ENCODE assay signal across 35 cellular contexts in the genomic region with DNA sequence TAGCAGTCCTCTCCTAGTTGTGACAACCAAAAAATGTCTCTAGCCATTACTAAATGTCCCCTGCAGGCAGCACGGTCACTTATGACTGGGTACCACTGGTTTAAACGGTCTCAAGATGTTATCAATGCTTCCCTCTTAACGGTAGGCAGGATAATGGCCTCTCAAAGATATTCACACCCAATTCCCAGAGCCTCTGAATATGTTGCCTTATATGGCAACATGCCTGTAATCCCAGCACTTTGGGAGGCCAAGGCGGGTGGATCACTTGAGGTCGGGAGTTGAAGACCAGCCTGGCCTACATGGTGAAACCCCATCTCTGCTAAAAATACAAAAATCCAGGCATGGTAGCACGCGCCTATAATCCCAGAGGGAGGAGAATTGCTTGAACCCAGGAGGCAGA. TPM values are rescaled to one million over a fixed set of nuclear protein-coding genes. Genes with fewer than 3 reads are reported as not detected.
"Had no signal": no experiment of that assay in that cellular context is flagged by ENCODE, and none has a peak within 500 bp of the region (broad histone marks: within the 10 kb centered on the region; RNA-seq: fewer than 3 reads in every experiment).

No MANE protein-coding gene starts in this region.

- ATAC-seq: activated CD4-positive, alpha-beta T cell treated with anti-CD3 and anti-CD28 coated beads for 36 hours; activated CD8-positive, alpha-beta memory T cell treated with anti-CD3 and anti-CD28 coated beads, Interleukin-2, amount 10 ng/mL, durations not matched to agents 7 days and 5 days; activated CD8-positive, alpha-beta T cell treated with anti-CD3 and anti-CD28 coated beads, Interleukin-2, amount 10 ng/mL, durations not matched to agents 7 days and 5 days; activated naive CD8-positive, alpha-beta T cell treated with anti-CD3 and anti-CD28 coated beads, Interleukin-2, amount 50 U/mL, for 24 hours; body of pancreas; gastroesophageal sphincter had no signal

- H3K27me3 Mint-ChIP-seq: activated CD4-positive, alpha-beta memory T cell treated with anti-CD3 and anti-CD28 coated beads for 36 hours; activated CD4-positive, alpha-beta T cell treated with anti-CD3 and anti-CD28 coated beads, Interleukin-2, amount 10 ng/mL, durations not matched to agents 24 days and 14 days; activated CD8-positive, alpha-beta memory T cell treated with anti-CD3 and anti-CD28 coated beads, Interleukin-2, amount 10 ng/mL, durations not matched to agents 7 days and 5 days; activated naive CD8-positive, alpha-beta T cell treated with anti-CD3 and anti-CD28 coated beads for 36 hours; activated naive CD8-positive, alpha-beta T cell treated with anti-CD3 and anti-CD28 coated beads, Interleukin-2, amount 50 U/mL, for 24 hours had no signal

- H3K36me3 Mint-ChIP-seq: activated CD4-positive, alpha-beta memory T cell treated with anti-CD3 and anti-CD28 coated beads for 36 hours; activated CD8-positive, alpha-beta memory T cell treated with anti-CD3 and anti-CD28 coated beads, Interleukin-2, amount 10 ng/mL, durations not matched to agents 7 days and 5 days; activated naive CD4-positive, alpha-beta T cell treated with anti-CD3 and anti-CD28 coated beads, Interleukin-2, amount 50 U/mL, for 24 hours; activated naive CD8-positive, alpha-beta T cell treated with anti-CD3 and anti-CD28 coated beads for 36 hours had no signal

- H3K27me3 ChIP-seq: adrenal gland, body of pancreas, gastroesophageal sphincter had no signal

- H3K27ac ChIP-seq: adrenal gland, body of pancreas, epithelial cell of prostate, esophagus squamous epithelium, gastroesophageal sphincter had no signal

- H3K27ac Mint-ChIP-seq: activated CD4-positive, alpha-beta memory T cell treated with anti-CD3 and anti-CD28 coated beads for 36 hours; activated CD4-positive, alpha-beta T cell treated with anti-CD3 and anti-CD28 coated beads for 36 hours; activated CD4-positive, alpha-beta T cell treated with anti-CD3 and anti-CD28 coated beads, Interleukin-2, amount 10 ng/mL, durations not matched to agents 24 days and 14 days; activated CD8-positive, alpha-beta memory T cell treated with anti-CD3 and anti-CD28 coated beads, Interleukin-2, amount 10 ng/mL, durations not matched to agents 7 days and 5 days; activated CD8-positive, alpha-beta T cell treated with anti-CD3 and anti-CD28 coated beads, Interleukin-2, amount 10 ng/mL, durations not matched to agents 7 days and 5 days; activated naive CD4-positive, alpha-beta T cell treated with anti-CD3 and anti-CD28 coated beads for 36 hours; activated naive CD4-positive, alpha-beta T cell treated with anti-CD3 and anti-CD28 coated beads, Interleukin-2, amount 50 U/mL, for 24 hours; activated naive CD8-positive, alpha-beta T cell treated with anti-CD3 and anti-CD28 coated beads for 36 hours; activated naive CD8-positive, alpha-beta T cell treated with anti-CD3 and anti-CD28 coated beads, Interleukin-2, amount 50 U/mL, for 24 hours; activated T-helper 1 cell treated with anti-CD3 and anti-CD28 coated beads, Interleukin-12 subunit alpha, Interleukin-12 subunit beta, Interleukin-2, Interleukin-4 antibody, amounts not matched to agents 30 ng/mL and 10 ng/mL and 1 ng/mL, durations not matched to agents 14 hours and 24 hours and 36 hours; activated T-helper 2 cell treated with anti-CD3 and anti-CD28 coated beads, Interferon-gamma antibody, Interleukin-2, Interleukin-4, amounts not matched to agents 10 μg/mL and 5 μg/mL and 100 μg/mL, durations not matched to agents 14 hours and 24 hours and 36 hours had no signal

- H3K4me3 Mint-ChIP-seq: activated CD4-positive, alpha-beta memory T cell treated with anti-CD3 and anti-CD28 coated beads for 36 hours; activated CD4-positive, alpha-beta T cell treated with anti-CD3 and anti-CD28 coated beads for 36 hours; activated CD4-positive, alpha-beta T cell treated with anti-CD3 and anti-CD28 coated beads, Interleukin-2, amount 10 ng/mL, durations not matched to agents 24 days and 14 days; activated CD8-positive, alpha-beta memory T cell treated with anti-CD3 and anti-CD28 coated beads, Interleukin-2, amount 10 ng/mL, durations not matched to agents 7 days and 5 days; activated CD8-positive, alpha-beta T cell treated with anti-CD3 and anti-CD28 coated beads, Interleukin-2, amount 10 ng/mL, durations not matched to agents 7 days and 5 days; activated naive CD4-positive, alpha-beta T cell treated with anti-CD3 and anti-CD28 coated beads for 36 hours; activated naive CD4-positive, alpha-beta T cell treated with anti-CD3 and anti-CD28 coated beads, Interleukin-2, amount 50 U/mL, for 24 hours; activated naive CD8-positive, alpha-beta T cell treated with anti-CD3 and anti-CD28 coated beads for 36 hours; activated naive CD8-positive, alpha-beta T cell treated with anti-CD3 and anti-CD28 coated beads, Interleukin-2, amount 50 U/mL, for 24 hours; activated T-helper 1 cell treated with anti-CD3 and anti-CD28 coated beads, Interleukin-12 subunit alpha, Interleukin-12 subunit beta, Interleukin-2, Interleukin-4 antibody, amounts not matched to agents 30 ng/mL and 10 ng/mL and 1 ng/mL, durations not matched to agents 14 hours and 24 hours and 36 hours had no signal

- H3K4me1 ChIP-seq: adrenal gland, body of pancreas, esophagus squamous epithelium, gastroesophageal sphincter had no signal

- H3K4me3 ChIP-seq: adrenal gland, body of pancreas, esophagus squamous epithelium, gastroesophageal sphincter had no signal

- H3K9me3 Mint-ChIP-seq: activated CD4-positive, alpha-beta memory T cell treated with anti-CD3 and anti-CD28 coated beads for 36 hours; activated CD4-positive, alpha-beta T cell treated with anti-CD3 and anti-CD28 coated beads, Interleukin-2, amount 10 ng/mL, durations not matched to agents 24 days and 14 days; activated naive CD4-positive, alpha-beta T cell treated with anti-CD3 and anti-CD28 coated beads for 36 hours; activated naive CD8-positive, alpha-beta T cell treated with anti-CD3 and anti-CD28 coated beads for 36 hours; activated naive CD8-positive, alpha-beta T cell treated with anti-CD3 and anti-CD28 coated beads, Interleukin-2, amount 50 U/mL, for 24 hours; activated T-helper 1 cell treated with anti-CD3 and anti-CD28 coated beads, Interleukin-12 subunit alpha, Interleukin-12 subunit beta, Interleukin-2, Interleukin-4 antibody, amounts not matched to agents 30 ng/mL and 10 ng/mL and 1 ng/mL, durations not matched to agents 14 hours and 24 hours and 36 hours; activated T-helper 2 cell treated with anti-CD3 and anti-CD28 coated beads, Interferon-gamma antibody, Interleukin-2, Interleukin-4, amounts not matched to agents 10 μg/mL and 5 μg/mL and 100 μg/mL, durations not matched to agents 14 hours and 24 hours and 36 hours had no signal

- DNase-seq: activated CD4-positive, alpha-beta memory T cell treated with anti-CD3 and anti-CD28 coated beads for 36 hours; activated CD4-positive, alpha-beta T cell treated with anti-CD3 and anti-CD28 coated beads for 36 hours; activated CD4-positive, alpha-beta T cell treated with anti-CD3 and anti-CD28 coated beads, Interleukin-2, amount 10 ng/mL, durations not matched to agents 24 days and 14 days; activated CD4-positive, CD25-positive, alpha-beta regulatory T cell; activated CD4-positive, CD25-positive, alpha-beta regulatory T cell treated with anti-CD3 and anti-CD28 coated beads, Interleukin-2, amount 50 U/mL, for 72 hours; activated CD8-positive, alpha-beta memory T cell treated with anti-CD3 and anti-CD28 coated beads, Interleukin-2, amount 10 ng/mL, durations not matched to agents 7 days and 5 days; activated CD8-positive, alpha-beta memory T cell treated with anti-CD3 and anti-CD28 coated beads, Interleukin-2, amount 50 U/mL, for 4 hours; activated CD8-positive, alpha-beta T cell treated with anti-CD3 and anti-CD28 coated beads, Interleukin-2, amount 10 ng/mL, durations not matched to agents 7 days and 5 days; activated effector memory CD4-positive, alpha-beta T cell treated with anti-CD3 and anti-CD28 coated beads, Interleukin-2, amount 50 U/mL, for 16 hours; activated naive CD4-positive, alpha-beta T cell treated with anti-CD3 and anti-CD28 coated beads for 36 hours; activated naive CD8-positive, alpha-beta T cell treated with anti-CD3 and anti-CD28 coated beads for 36 hours; activated naive CD8-positive, alpha-beta T cell treated with anti-CD3 and anti-CD28 coated beads, Interleukin-2, amount 50 U/mL, for 24 hours; activated T-cell treated with anti-CD3 and anti-CD28 coated beads, Interleukin-2, amount 50 U/mL, for 1 hour; activated T-cell treated with anti-CD3 and anti-CD28 coated beads, Interleukin-2, amount 50 U/mL, for 48 hours; adrenal gland; amygdala; aorta; body of pancreas; caudate nucleus; cortex of kidney; effector CD8-positive, alpha-beta T cell; esophagus squamous epithelium; foreskin melanocyte; head of caudate nucleus; T-helper 2 cell had no signal

- H3K36me3 ChIP-seq: adrenal gland, esophagus squamous epithelium, gastroesophageal sphincter had no signal

- FAIRE-seq: colon, endometrium, endothelial cell of umbilical vein had no signal

- H3K4me1 Mint-ChIP-seq: activated CD4-positive, alpha-beta T cell treated with anti-CD3 and anti-CD28 coated beads for 36 hours; activated CD4-positive, alpha-beta T cell treated with anti-CD3 and anti-CD28 coated beads, Interleukin-2, amount 10 ng/mL, durations not matched to agents 24 days and 14 days; activated CD8-positive, alpha-beta memory T cell treated with anti-CD3 and anti-CD28 coated beads, Interleukin-2, amount 10 ng/mL, durations not matched to agents 7 days and 5 days; activated naive CD4-positive, alpha-beta T cell treated with anti-CD3 and anti-CD28 coated beads, Interleukin-2, amount 50 U/mL, for 24 hours; activated naive CD8-positive, alpha-beta T cell treated with anti-CD3 and anti-CD28 coated beads for 36 hours; activated naive CD8-positive, alpha-beta T cell treated with anti-CD3 and anti-CD28 coated beads, Interleukin-2, amount 50 U/mL, for 24 hours had no signal

- H3K9me3 ChIP-seq: adrenal gland, body of pancreas, esophagus squamous epithelium, gastroesophageal sphincter had no signal

RNA-seq across cellular contexts. Expression of a gene that starts 9.4 kb away (rescaled TPM):
- total RNA-seq: activated CD4-positive, alpha-beta memory T cell treated with anti-CD3 and anti-CD28 coated beads for 36 hours; activated CD4-positive, alpha-beta T cell treated with anti-CD3 and anti-CD28 coated beads, Interleukin-2, amount 10 ng/mL, durations not matched to agents 24 days and 14 days; activated CD8-positive, alpha-beta memory T cell treated with anti-CD3 and anti-CD28 coated beads for 36 hours; activated CD8-positive, alpha-beta memory T cell treated with anti-CD3 and anti-CD28 coated beads, Interleukin-2, amount 10 ng/mL, durations not matched to agents 7 days and 5 days; activated CD8-positive, alpha-beta T cell treated with anti-CD3 and anti-CD28 coated beads, Interleukin-2, amount 10 ng/mL, durations not matched to agents 7 days and 5 days; activated naive CD4-positive, alpha-beta T cell treated with anti-CD3 and anti-CD28 coated beads for 36 hours; activated naive CD8-positive, alpha-beta T cell treated with anti-CD3 and anti-CD28 coated beads for 36 hours; activated T-helper 1 cell treated with anti-CD3 and anti-CD28 coated beads, Interleukin-12 subunit alpha, Interleukin-12 subunit beta, Interleukin-2, Interleukin-4 antibody, amounts not matched to agents 30 ng/mL and 10 ng/mL and 1 ng/mL, durations not matched to agents 14 hours and 24 hours and 36 hours; activated T-helper 2 cell treated with anti-CD3 and anti-CD28 coated beads, Interferon-gamma antibody, Interleukin-2, Interleukin-4, amounts not matched to agents 10 μg/mL and 5 μg/mL and 100 μg/mL, durations not matched to agents 14 hours and 24 hours and 36 hours; T-helper 1 cell treated with Interleukin-12 subunit alpha and Interleukin-12 subunit beta and Interleukin-4 antibody, amounts not matched to agents 30 ng/mL and 1 ng/mL, for 36 hours had no signal
